In genomic region chr15:88900309-88900981, GRCh38 we compare ENCODE assay signal across 1 cellular context.
TF ChIP-seq lines count a peak whose summit lies in the region.

No MANE protein-coding gene starts in this region.

TF ChIP-seq in H1, 55 proteins besides CTCF, POLR2A, EP300 and RAD21 (continued from another document):
- no peak for TF ChIP-seq SP4 (IDR thresholded peaks at IDR 0.05; ENCODE audit: low read length)
